ENCODE assay signal across 10 cellular contexts in the genomic region with DNA sequence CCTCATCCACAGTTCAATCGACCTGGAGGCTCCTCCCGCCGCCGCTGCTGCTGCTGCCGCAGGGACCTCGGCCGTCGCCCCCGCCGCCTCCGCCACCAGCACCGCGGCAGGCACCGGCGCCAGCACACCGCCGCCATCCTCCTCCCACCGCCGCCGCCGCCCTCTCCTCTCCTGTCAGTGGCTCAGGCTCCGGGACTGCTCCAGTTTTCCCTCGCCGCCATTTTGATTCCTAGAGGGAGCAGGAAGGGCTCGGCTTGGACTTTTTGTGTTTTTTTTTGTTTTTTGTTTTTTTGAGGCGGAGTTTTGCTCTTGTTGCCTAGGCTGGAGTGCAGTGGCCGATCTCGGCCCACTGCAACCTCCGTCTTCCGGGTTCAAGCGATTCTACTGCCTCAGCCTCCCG. TPM values are rescaled to one million over a fixed set of nuclear protein-coding genes. Genes with fewer than 3 reads are reported as not detected.
DNase-seq lines count a peak whose midpoint lies in the region; ATAC-seq, FAIRE-seq and TF ChIP-seq lines count a peak whose summit lies in the region.
"Had no signal": no experiment of that assay in that cellular context is flagged by ENCODE, and none has a peak within 500 bp of the region (broad histone marks: within the 10 kb centered on the region; RNA-seq: fewer than 3 reads in every experiment).

No MANE protein-coding gene starts in this region.

- intact Hi-C loops in kidney (cut with DNase I): no loop called here

- H3K9me3 ChIP-seq in kidney (ENCODE audit: control insufficient read depth in 1 of 2, low read length in 2 of 2): no peaks in the 10 kb centered on the region

- peaks cover 0 to 3% of the 10 kb centered on the region in 2 donors for H3K4me1 ChIP-seq in kidney (ENCODE audit: control insufficient read depth in 1 of 2, insufficient read depth in 1 of 2, low read depth in 1 of 2, low read length in 2 of 2)

- peak; percentile 34 for DNase-seq in activated CD4-positive, CD25-positive, alpha-beta regulatory T cell treated with anti-CD3 and anti-CD28 coated beads, Interleukin-2, amount 50 U/mL, for 72 hours
- peak; percentile 47 for DNase-seq in activated CD8-positive, alpha-beta memory T cell treated with anti-CD3 and anti-CD28 coated beads, Interleukin-2, amount 50 U/mL, for 4 hours
- DNase-seq in kidney: peak; percentile 73
- DNase-seq in stimulated activated naive CD4-positive, alpha-beta T cell treated with Interleukin-2 at 50 U/mL for 16 hours (lab: John Stamatoyannopoulos, UW): peak; percentile 9
- no peak for DNase-seq in NCI-H2171 treated with DMSO at 0.1 percent for 48 hours (lab: John Stamatoyannopoulos, UW)
- no peak for DNase-seq in T1000 (lab: John Stamatoyannopoulos, UW)
- DNase-seq: foreskin fibroblast, NCI-H510A treated with DMSO at 0.1 percent for 48 hours had no signal

- peak overlapping the region; percentile 32 to 48 for H3K4me3 ChIP-seq in kidney (ENCODE audit: low read length in 2 of 2)

- TF ChIP-seq CTCF in kidney (IDR thresholded peaks at IDR 0.05; ENCODE audit: borderline replicate concordance, extremely low read depth, insufficient read depth): no peak

- no peak for FAIRE-seq in kidney (lab: Jason Lieb, UNC)

- H3K36me3 ChIP-seq in kidney (ENCODE audit: control insufficient read depth in 1 of 2, insufficient read depth in 2 of 2, low read length in 2 of 2): no peaks in the 10 kb centered on the region

- H3K9ac ChIP-seq in kidney (ENCODE audit: low read length in 2 of 2): no peak overlapping the region

- no peak for ATAC-seq in activated CD4-positive, CD25-positive, alpha-beta regulatory T cell treated with anti-CD3 and anti-CD28 coated beads, Interleukin-2, amount 50 U/mL, for 24 hours
- no peak for ATAC-seq in GM19023 (IDR thresholded peaks at IDR 0.05; ENCODE audit: unreplicated experiment)

- H3K27ac ChIP-seq in kidney (ENCODE audit: low read depth in 2 of 2, low read length in 2 of 2): no peak overlapping the region

RNA-seq across cellular contexts. Expression of a gene that starts 3.0 kb away (rescaled TPM):
- 0.50 TPM for total RNA-seq in kidney
- polyA plus RNA-seq in kidney (ENCODE audit: insufficient read depth, low read depth, low replicate concordance): not detected

RNA-seq across cellular contexts. Expression of a gene that starts 58.4 kb away (rescaled TPM):
- 55.0 TPM for total RNA-seq in kidney
- 76.9 TPM for polyA plus RNA-seq in kidney (ENCODE audit: insufficient read depth, low read depth, low replicate concordance)

Comparison
In these comparisons a context has a peak if more than half of its experiments do, and no peak if none do; other contexts are left out.
1. DNase-seq: peak in activated CD4-positive, CD25-positive, alpha-beta regulatory T cell treated with anti-CD3 and anti-CD28 coated beads, Interleukin-2, amount 50 U/mL, for 72 hours (single experiment), activated CD8-positive, alpha-beta memory T cell treated with anti-CD3 and anti-CD28 coated beads, Interleukin-2, amount 50 U/mL, for 4 hours (single experiment), kidney (single experiment) and stimulated activated naive CD4-positive, alpha-beta T cell treated with Interleukin-2 at 50 U/mL for 16 hours (single experiment); none in NCI-H2171 treated with DMSO at 0.1 percent for 48 hours (single experiment) and T1000 (single experiment).